Comparison of ENCODE assay signal across 12 cellular contexts in genomic region chr9:94586814-94587213, GRCh38. TPM values are rescaled to one million over a fixed set of nuclear protein-coding genes. Genes with fewer than 3 reads are reported as not detected.
A peak's percentile ranks its signal among the peaks of the same experiment; 100 is the strongest.
DNase-seq lines count a peak whose midpoint lies in the region; ATAC-seq and TF ChIP-seq lines count a peak whose summit lies in the region.
"Had no signal": no experiment of that assay in that cellular context is flagged by ENCODE, and none has a peak within 500 bp of the region (broad histone marks: within the 10 kb centered on the region; RNA-seq: fewer than 3 reads in every experiment).

No MANE protein-coding gene starts in this region.

- H3K36me3 ChIP-seq in thymus (ENCODE audit: control insufficient read depth, insufficient read depth) (no peaks in the 10 kb centered on the region), BE2C (no peaks in the 10 kb centered on the region)
- H3K36me3 ChIP-seq: tibial nerve had no signal

- H3K4me3 Mint-ChIP-seq in activated CD8-positive, alpha-beta memory T cell treated with anti-CD3 and anti-CD28 coated beads, Interleukin-2, amount 10 ng/mL, durations not matched to agents 7 days and 5 days, result peak overlapping the region; percentile 7

- H3K27ac Mint-ChIP-seq in activated CD8-positive, alpha-beta memory T cell treated with anti-CD3 and anti-CD28 coated beads, Interleukin-2, amount 10 ng/mL, durations not matched to agents 7 days and 5 days, result no peak overlapping the region
- H3K27ac Mint-ChIP-seq: activated naive CD4-positive, alpha-beta T cell treated with anti-CD3 and anti-CD28 coated beads, Interleukin-2, amount 50 U/mL, for 72 hours had no signal

- H3K4me1 ChIP-seq in thymus (ENCODE audit: control insufficient read depth, insufficient read depth, low read length), result no peaks in the 10 kb centered on the region
- no peaks in the 10 kb centered on the region for H3K4me1 ChIP-seq in BE2C

- CTCF ChIA-PET in activated CD8-positive, alpha-beta memory T cell treated with anti-CD3 and anti-CD28 coated beads, Interleukin-2, amount 10 ng/mL, durations not matched to agents 7 days and 5 days (lab: Charles Lee), result no interaction called here

- H3K36me3 Mint-ChIP-seq in activated CD8-positive, alpha-beta memory T cell treated with anti-CD3 and anti-CD28 coated beads, Interleukin-2, amount 10 ng/mL, durations not matched to agents 7 days and 5 days, result no peaks in the 10 kb centered on the region
- H3K36me3 Mint-ChIP-seq: activated naive CD4-positive, alpha-beta T cell treated with anti-CD3 and anti-CD28 coated beads, Interleukin-2, amount 50 U/mL, for 72 hours had no signal

- H3K4me3 ChIP-seq in WI38 (ENCODE audit: low read depth, low read length), result peak overlapping the region; percentile 23
- no peak overlapping the region for H3K4me3 ChIP-seq in thymus (ENCODE audit: low read length)
- no peak overlapping the region for H3K4me3 ChIP-seq in BE2C (ENCODE audit: low read depth, low read length)
- H3K4me3 ChIP-seq: tibial nerve had no signal

- peaks cover 4% of the 10 kb centered on the region for H3K27me3 Mint-ChIP-seq in activated CD8-positive, alpha-beta memory T cell treated with anti-CD3 and anti-CD28 coated beads, Interleukin-2, amount 10 ng/mL, durations not matched to agents 7 days and 5 days

- 76% methylated on average over 9 of the region's 9 CpGs for WGBS in thymus

- no peaks in the 10 kb centered on the region for H3K9me3 Mint-ChIP-seq in activated CD8-positive, alpha-beta memory T cell treated with anti-CD3 and anti-CD28 coated beads, Interleukin-2, amount 10 ng/mL, durations not matched to agents 7 days and 5 days (ENCODE audit: low read depth)
- H3K9me3 Mint-ChIP-seq: activated naive CD4-positive, alpha-beta T cell treated with anti-CD3 and anti-CD28 coated beads, Interleukin-2, amount 50 U/mL, for 72 hours had no signal

- DNase-seq in activated CD8-positive, alpha-beta memory T cell treated with anti-CD3 and anti-CD28 coated beads, Interleukin-2, amount 10 ng/mL, durations not matched to agents 7 days and 5 days, result no peak
- DNase-seq in activated CD8-positive, alpha-beta memory T cell treated with anti-CD3 and anti-CD28 coated beads, Interleukin-2, amount 50 U/mL, for 4 hours, result no peak
- DNase-seq in glomerular visceral epithelial cell (ENCODE audit: extremely low spot score) (peak; percentile 39), cerebellum (ENCODE audit: low spot score) (no peak), BE2C (no peak)
- DNase-seq: NCI-H774 had no signal

- H3K27me3 ChIP-seq in thymus (ENCODE audit: control insufficient read depth, insufficient read depth) (no peaks in the 10 kb centered on the region), BE2C (no peaks in the 10 kb centered on the region)
- H3K27me3 ChIP-seq: tibial nerve had no signal

- H3K9me3 ChIP-seq in thymus (ENCODE audit: control insufficient read depth), result no peaks in the 10 kb centered on the region
- H3K9me3 ChIP-seq in BE2C, result no peaks in the 10 kb centered on the region
- H3K9me3 ChIP-seq: tibial nerve had no signal

- ATAC-seq in activated CD8-positive, alpha-beta memory T cell treated with anti-CD3 and anti-CD28 coated beads, Interleukin-2, amount 10 ng/mL, durations not matched to agents 7 days and 5 days, result no peak
- ATAC-seq in HG03280 (IDR thresholded peaks at IDR 0.05; ENCODE audit: unreplicated experiment), result no peak
- ATAC-seq: activated naive CD4-positive, alpha-beta T cell treated with anti-CD3 and anti-CD28 coated beads, Interleukin-2, amount 50 U/mL, for 72 hours had no signal

- TF ChIP-seq CTCF in WI38 (IDR thresholded peaks at IDR 0.05; ENCODE audit: low read depth, low read length) (no peak), BE2C (IDR thresholded peaks at IDR 0.05; ENCODE audit: low read depth, low read length) (no peak)

- peaks cover 8% of the 10 kb centered on the region for H3K4me1 Mint-ChIP-seq in activated CD8-positive, alpha-beta memory T cell treated with anti-CD3 and anti-CD28 coated beads, Interleukin-2, amount 10 ng/mL, durations not matched to agents 7 days and 5 days

- H3K27ac ChIP-seq in thymus (ENCODE audit: low read depth), result peak overlapping the region; percentile 1
- H3K27ac ChIP-seq: tibial nerve had no signal

RNA-seq across cellular contexts. Expression of gene FBP2, which starts 6.8 kb away (rescaled TPM):
- not detected for total RNA-seq in activated CD8-positive, alpha-beta memory T cell treated with anti-CD3 and anti-CD28 coated beads, Interleukin-2, amount 10 ng/mL, durations not matched to agents 7 days and 5 days
- polyA plus RNA-seq in thymus, result 0.32 TPM
- total RNA-seq in cerebellum, result not detected
- polyA plus RNA-seq in BE2C (2012; ENCODE audit: insufficient read depth, insufficient read length, low read depth), result 2.2 TPM
- total RNA-seq: activated naive CD4-positive, alpha-beta T cell treated with anti-CD3 and anti-CD28 coated beads, Interleukin-2, amount 50 U/mL, for 72 hours; tibial nerve had no signal

RNA-seq across cellular contexts. Expression of gene PCAT7, which starts 31.9 kb away (rescaled TPM):
- total RNA-seq in activated CD8-positive, alpha-beta memory T cell treated with anti-CD3 and anti-CD28 coated beads, Interleukin-2, amount 10 ng/mL, durations not matched to agents 7 days and 5 days, result not detected
- polyA plus RNA-seq in thymus, result 0.11 TPM
- total RNA-seq in cerebellum, result not detected
- 11.2 TPM for polyA plus RNA-seq in BE2C (2012; ENCODE audit: insufficient read depth, insufficient read length, low read depth)
- total RNA-seq: activated naive CD4-positive, alpha-beta T cell treated with anti-CD3 and anti-CD28 coated beads, Interleukin-2, amount 50 U/mL, for 72 hours; skeletal muscle tissue had no signal

RNA-seq across cellular contexts. Expression of gene FBP1, which starts 52.5 kb away (rescaled TPM):
- total RNA-seq in activated CD8-positive, alpha-beta memory T cell treated with anti-CD3 and anti-CD28 coated beads, Interleukin-2, amount 10 ng/mL, durations not matched to agents 7 days and 5 days, result under 1 TPM; 0.26 to 0.30 TPM
- polyA plus RNA-seq in thymus, result 10.2 TPM
- not detected for total RNA-seq in cerebellum
- not detected for polyA plus RNA-seq in BE2C (2012; ENCODE audit: insufficient read depth, insufficient read length, low read depth)
- total RNA-seq: skeletal muscle tissue had no signal
